In genomic region chr17:47099451-47099986, GRCh38 we compare ENCODE assay signal across 8 cellular contexts.
DNase-seq lines count a peak whose midpoint lies in the region; ATAC-seq and TF ChIP-seq lines count a peak whose summit lies in the region.

No MANE protein-coding gene starts in this region.

- H3K4me3 ChIP-seq in ACC112 (ENCODE audit: low read depth, low read length) (peak overlapping the region; percentile 95), MM.1S (ENCODE audit: low read length) (peak overlapping the region; percentile 93), choroid plexus epithelial cell (ENCODE audit: low read depth, low read length) (peak overlapping the region; percentile 88)

- H3K27me3 ChIP-seq in ACC112 (ENCODE audit: insufficient read depth, low read length) (no peaks in the 10 kb centered on the region), MM.1S (replicated peaks; ENCODE audit: insufficient read depth, low read length) (no peaks in the 10 kb centered on the region)

- H3K9me3 Mint-ChIP-seq in natural killer cell = no peaks in the 10 kb centered on the region

- H3K4me1 Mint-ChIP-seq in natural killer cell = peaks cover 12 to 21% of the 10 kb centered on the region in 2 donors

- H3K9me3 ChIP-seq in MM.1S (replicated peaks; ENCODE audit: insufficient read depth, low read length) = no peaks in the 10 kb centered on the region

- H3K27ac ChIP-seq in ACC112 (ENCODE audit: low read depth, low read length) = no peak overlapping the region
- no peak overlapping the region for H3K27ac ChIP-seq in MM.1S (ENCODE audit: low read length)

- H3K27ac Mint-ChIP-seq in natural killer cell = peak overlapping the region; percentile 90 to 92

- no peaks in the 10 kb centered on the region for H3K36me3 Mint-ChIP-seq in natural killer cell

- peak; percentile 24 for ATAC-seq in GM19438 (IDR thresholded peaks at IDR 0.05; ENCODE audit: low read depth, unreplicated experiment)
- ATAC-seq in natural killer cell = peak; percentile 4 to 14 (median 12)

- H3F3A ChIP-seq in MM.1S (ENCODE audit: insufficient read depth, low read length) = no peaks in the 10 kb centered on the region

- TF ChIP-seq CTCF in MM.1S (IDR thresholded peaks at IDR 0.05; ENCODE audit: low read length) (no peak), choroid plexus epithelial cell (conservative IDR thresholded peaks at IDR 0.05; ENCODE audit: low read depth, low read length) (no peak), natural killer cell (IDR thresholded peaks at IDR 0.05) (no peak)

- H2AFZ ChIP-seq in ACC112 (ENCODE audit: low read length, unreplicated experiment) = peak overlapping the region; percentile 97
- H2AFZ ChIP-seq in MM.1S (ENCODE audit: low read length) = peak overlapping the region; percentile 96

- H3K4me3 Mint-ChIP-seq in natural killer cell = peak overlapping the region; percentile 90

- intact Hi-C loops in natural killer cell (cut with micrococcal nuclease) = no loop called here

- no peak for DNase-seq in MM.1S
- no peak for DNase-seq in choroid plexus epithelial cell (ENCODE audit: low read depth)
- DNase-seq in natural killer cell = no peak
- DNase-seq in NCI-H524 (lab: John Stamatoyannopoulos, UW) = no peak
- DNase-seq in DMS153 (lab: John Stamatoyannopoulos, UW) = no peak
- DNase-seq in amniotic stem cell (lab: John Stamatoyannopoulos, UW) = no peak

- H4K20me1 ChIP-seq in MM.1S (ENCODE audit: insufficient read depth, low read length) = no peaks in the 10 kb centered on the region

- no peaks in the 10 kb centered on the region for H3K27me3 Mint-ChIP-seq in natural killer cell (ENCODE audit: low read depth in 2 of 2)

- H3K4me1 ChIP-seq in ACC112 (ENCODE audit: control insufficient read depth, insufficient read depth, low read length, unreplicated experiment) (peaks cover 3% of the 10 kb centered on the region), MM.1S (ENCODE audit: low read length) (no peaks in the 10 kb centered on the region)

- H3K36me3 ChIP-seq in ACC112 (ENCODE audit: insufficient read depth, low read length) (no peaks in the 10 kb centered on the region), MM.1S (replicated peaks; ENCODE audit: insufficient read depth, low read length) (no peaks in the 10 kb centered on the region)

- H3K9me2 ChIP-seq in MM.1S (replicated peaks; ENCODE audit: insufficient read depth, low read length) = no peaks in the 10 kb centered on the region

- H3K9ac ChIP-seq in MM.1S (ENCODE audit: low read length) = peak overlapping the region; percentile 67; the same call in 1 of the 2 replicates

- H3K79me2 ChIP-seq in ACC112 (ENCODE audit: control insufficient read depth, insufficient read depth, low read length, unreplicated experiment) (peaks cover 9% of the 10 kb centered on the region), MM.1S (ENCODE audit: low read length) (peaks cover 11% of the 10 kb centered on the region; the same call in 1 of the 2 replicates)

- H3K4me2 ChIP-seq in MM.1S (ENCODE audit: low read depth, low read length) = peak overlapping the region; percentile 50; the same call in 1 of the 2 replicates
